ENCODE assay signal across 8 cellular contexts in the genomic region with DNA sequence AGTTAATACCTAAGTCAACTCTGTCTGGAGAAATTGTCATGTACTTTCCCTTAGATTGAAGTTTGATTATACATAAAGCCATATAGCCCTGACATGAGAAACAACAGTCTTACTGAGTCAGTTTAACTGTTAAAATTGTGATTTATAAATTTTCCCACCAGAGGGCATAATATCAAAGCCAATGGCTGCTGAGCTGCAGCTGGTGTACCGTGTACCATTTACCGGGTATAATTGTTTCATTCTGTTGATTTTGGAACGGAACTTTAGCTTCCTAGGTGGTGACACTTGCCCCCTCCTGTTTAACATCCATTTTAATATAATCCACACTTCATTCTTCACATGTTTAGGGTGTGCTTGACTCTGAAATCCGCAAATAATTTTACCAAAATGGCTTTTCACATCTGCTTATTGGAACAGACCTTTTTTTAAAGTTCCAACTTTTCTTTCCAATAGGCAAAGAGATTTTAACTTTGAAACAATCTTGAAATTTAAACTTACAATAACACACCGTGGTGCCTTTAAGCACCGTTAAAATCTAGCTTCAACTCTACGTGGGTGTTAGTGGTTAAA.
DNase-seq lines count a peak whose midpoint lies in the region; ATAC-seq, FAIRE-seq and TF ChIP-seq lines count a peak whose summit lies in the region.

No MANE protein-coding gene starts in this region.

- no peaks in the 10 kb centered on the region for H3K36me3 ChIP-seq in K562 (ENCODE audit: control insufficient read depth, insufficient read depth, low read length)
- H3K36me3 ChIP-seq in stomach smooth muscle (ENCODE audit: control insufficient read depth in 2 of 2, insufficient read depth in 2 of 2, low read length in 2 of 2), result no peaks in the 10 kb centered on the region

- TF ChIP-seq CTCF in Calu3 (IDR thresholded peaks at IDR 0.05; ENCODE audit: unreplicated experiment), result peak; percentile 42
- TF ChIP-seq CTCF in K562 (IDR thresholded peaks at IDR 0.05 in 2 of 3, conservative IDR thresholded peaks at IDR 0.05 in 1 of 3; ENCODE audit: insufficient read depth in 2 of 3, low read depth in 1 of 3, low read length in 3 of 3), result peak; percentile 44 to 58 (median 45); a peak in 5 of 6 replicates

- POLR2A ChIA-PET in K562 (lab: Yijun Ruan, JAX), result no interaction called here

- H3K9me1 ChIP-seq in K562 (ENCODE audit: control insufficient read depth, insufficient read depth, low read length), result no peaks in the 10 kb centered on the region

- TF ChIP-seq RAD21 in K562 (CRISPR knock-in tag; conservative IDR thresholded peaks at IDR 0.05 in 1 of 2, IDR thresholded peaks at IDR 0.05 in 1 of 2), result peak; percentile 60 to 73

- intact Hi-C loops in Calu3 (cut with micrococcal nuclease; ENCODE audit: unreplicated experiment) (loop anchor here (1.0 to 10.0 kb wide), 3 partner anchors 57 to 176 kb away; no protein-coding TSS in a partner anchor), K562 (cut with micrococcal nuclease) (loop anchor here (5.0 kb wide), 1 partner anchor 177 kb away; no protein-coding TSS in a partner anchor)

- H3K4me3 ChIP-seq in K562 (no peak overlapping the region), stomach smooth muscle (ENCODE audit: low read length in 2 of 2) (peak overlapping the region; percentile 9 to 44)

- H3K9me3 Mint-ChIP-seq in Calu3 (ENCODE audit: low read depth, unreplicated experiment), result no peaks in the 10 kb centered on the region

- no peak overlapping the region for H3K4me3 Mint-ChIP-seq in Calu3 (ENCODE audit: low read depth, unreplicated experiment)

- no TSS peak for BruUV-seq in Calu3 (replicated peaks; lab: Mats Ljungman, UMichigan)
- no TSS peak for BruUV-seq in K562 (replicated peaks; lab: Mats Ljungman, UMichigan)

- CTCF ChIA-PET in Calu3 (lab: Charles Lee), result interaction anchor here (0.6 to 0.8 kb wide), 3 partner anchors 177 to 864 kb away, joined by 3 read pairs; no protein-coding TSS in a partner anchor
- CTCF ChIA-PET in K562 (lab: Yijun Ruan, JAX; ENCODE audit: low intra/inter-chr PET ratio), result interaction anchor here (0.7 kb wide), 1 partner anchor 12 kb away, joined by 3 read pairs; no protein-coding TSS in a partner anchor

- H3K36me3 Mint-ChIP-seq in Calu3 (ENCODE audit: insufficient read depth, unreplicated experiment), result no peaks in the 10 kb centered on the region

- peak; percentile 79 for FAIRE-seq in K562 (lab: Jason Lieb, UNC)

- DNase-seq in Calu3, result no peak
- peak; percentile 35 for DNase-seq in NCI-H446 treated with DMSO at 0.1 percent for 48 hours (lab: John Stamatoyannopoulos, UW)
- DNase-seq in K562 (ENCODE audit: extremely low read depth in 1 of 4, low spot score in 3 of 4), result peak; percentile 31 to 59 (median 46)
- DNase-seq in inferior parietal cortex (ENCODE audit: extremely low spot score), result peak; percentile 84
- DNase-seq in HK-2 (ENCODE audit: unreplicated experiment), result no peak

- H3K9me3 ChIP-seq in K562 (replicated peaks; ENCODE audit: control insufficient read depth, insufficient read depth, low read depth, low read length), result no peaks in the 10 kb centered on the region
- H3K9me3 ChIP-seq in stomach smooth muscle (ENCODE audit: control insufficient read depth in 2 of 2, low read length in 2 of 2), result no peaks in the 10 kb centered on the region

- TF ChIP-seq POLR2A in K562 (conservative IDR thresholded peaks at IDR 0.05), result no peak

- H3K4me2 ChIP-seq in K562 (ENCODE audit: insufficient read depth, low read length), result no peak overlapping the region

- H3K9ac ChIP-seq in K562 (ENCODE audit: insufficient read depth in 1 of 2, low read depth in 2 of 2, low read length in 2 of 2) (no peak overlapping the region), stomach smooth muscle (ENCODE audit: low read length in 2 of 2) (no peak overlapping the region)

- 2% methylated on average over 7 of the region's 7 CpGs for WGBS in K562 (ENCODE audit: insufficient coverage, low coverage, missing lambda C conversion rate)

- ATAC-seq in GM19025 (IDR thresholded peaks at IDR 0.05; ENCODE audit: low read depth, unreplicated experiment), result peak; percentile 83
- peak; percentile 76 for ATAC-seq in HG03139 (IDR thresholded peaks at IDR 0.05; ENCODE audit: unreplicated experiment)
- peak; percentile 89 for ATAC-seq in K562

- no peaks in the 10 kb centered on the region for H4K20me1 ChIP-seq in K562 (replicated peaks; ENCODE audit: control insufficient read depth, insufficient read depth, low read length)

- TF ChIP-seq EP300 in K562 (IDR thresholded peaks at IDR 0.05; ENCODE audit: low read length), result no peak

- no peak overlapping the region for H3K27ac ChIP-seq in K562 (ENCODE audit: extremely low read depth, low read depth, low read length)
- no peak overlapping the region for H3K27ac ChIP-seq in stomach smooth muscle (ENCODE audit: low read length)

- in situ Hi-C loops in K562 (cut with MboI), result no loop called here

- H3K27me3 Mint-ChIP-seq in Calu3 (ENCODE audit: unreplicated experiment), result no peaks in the 10 kb centered on the region

- H3K4me1 Mint-ChIP-seq in Calu3 (ENCODE audit: low read depth, unreplicated experiment), result no peaks in the 10 kb centered on the region

- no peaks in the 10 kb centered on the region for H3K79me2 ChIP-seq in K562 (ENCODE audit: control insufficient read depth, insufficient read depth, low read length)

- H2AFZ ChIP-seq in K562 (ENCODE audit: low read depth, low read length), result peak overlapping the region; percentile 56

- no peak overlapping the region for H3K27ac Mint-ChIP-seq in Calu3 (ENCODE audit: unreplicated experiment)

- no peaks in the 10 kb centered on the region for H3K4me1 ChIP-seq in K562 (replicated peaks in 1 of 2; ENCODE audit: control insufficient read depth in 2 of 2, insufficient read depth in 2 of 2, low read length in 2 of 2)
- H3K4me1 ChIP-seq in stomach smooth muscle (ENCODE audit: control insufficient read depth, insufficient read depth, low read length), result no peaks in the 10 kb centered on the region

- no peaks in the 10 kb centered on the region for H3K27me3 ChIP-seq in K562 (ENCODE audit: control insufficient read depth in 2 of 2, insufficient read depth in 2 of 2, low read length in 2 of 2)
- no peaks in the 10 kb centered on the region for H3K27me3 ChIP-seq in stomach smooth muscle (ENCODE audit: control insufficient read depth in 1 of 2, insufficient read depth in 2 of 2, low read length in 2 of 2)

TF ChIP-seq in K562, 482 proteins besides CTCF, POLR2A, EP300 and RAD21:
- TF ChIP-seq, protein P1, sequence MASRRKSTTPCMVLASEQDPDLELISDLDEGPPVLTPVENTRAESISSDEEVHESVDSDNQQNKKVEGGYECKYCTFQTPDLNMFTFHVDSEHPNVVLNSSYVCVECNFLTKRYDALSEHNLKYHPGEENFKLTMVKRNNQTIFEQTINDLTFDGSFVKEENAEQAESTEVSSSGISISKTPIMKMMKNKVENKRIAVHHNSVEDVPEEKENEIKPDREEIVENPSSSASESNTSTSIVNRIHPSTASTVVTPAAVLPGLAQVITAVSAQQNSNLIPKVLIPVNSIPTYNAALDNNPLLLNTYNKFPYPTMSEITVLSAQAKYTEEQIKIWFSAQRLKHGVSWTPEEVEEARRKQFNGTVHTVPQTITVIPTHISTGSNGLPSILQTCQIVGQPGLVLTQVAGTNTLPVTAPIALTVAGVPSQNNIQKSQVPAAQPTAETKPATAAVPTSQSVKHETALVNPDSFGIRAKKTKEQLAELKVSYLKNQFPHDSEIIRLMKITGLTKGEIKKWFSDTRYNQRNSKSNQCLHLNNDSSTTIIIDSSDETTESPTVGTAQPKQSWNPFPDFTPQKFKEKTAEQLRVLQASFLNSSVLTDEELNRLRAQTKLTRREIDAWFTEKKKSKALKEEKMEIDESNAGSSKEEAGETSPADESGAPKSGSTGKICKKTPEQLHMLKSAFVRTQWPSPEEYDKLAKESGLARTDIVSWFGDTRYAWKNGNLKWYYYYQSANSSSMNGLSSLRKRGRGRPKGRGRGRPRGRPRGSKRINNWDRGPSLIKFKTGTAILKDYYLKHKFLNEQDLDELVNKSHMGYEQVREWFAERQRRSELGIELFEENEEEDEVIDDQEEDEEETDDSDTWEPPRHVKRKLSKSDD (conservative IDR thresholded peaks at IDR 0.05; ENCODE audit: low read length), result no peak
- TF ChIP-seq HNRNPH1 (optimal IDR thresholded peaks at IDR 0.05; ENCODE audit: low read depth, low read length) (no peak), NBN (IDR thresholded peaks at IDR 0.05; ENCODE audit: low read depth) (no peak), TBL1XR1 (IDR thresholded peaks at IDR 0.05; ENCODE audit: low read length in 2 of 2) (no peak), SMC3 (conservative IDR thresholded peaks at IDR 0.05; ENCODE audit: insufficient read depth, low read depth, low read length) (peak; percentile 53; the same call in 1 of the 2 replicates), ZC3H11A (IDR thresholded peaks at IDR 0.05; ENCODE audit: low read depth, low read length) (no peak), ZNF280A (IDR thresholded peaks at IDR 0.05; ENCODE audit: low read depth, partially characterized antibody) (no peak), KAT7 (CRISPR knock-in tag; IDR thresholded peaks at IDR 0.05; ENCODE audit: borderline replicate concordance) (no peak), DACH1 (IDR thresholded peaks at IDR 0.05; ENCODE audit: partially characterized antibody) (no peak), IRF9 (tag; IDR thresholded peaks at IDR 0.05) (no peak), ZNF197 (CRISPR knock-in tag; IDR thresholded peaks at IDR 0.05; ENCODE audit: low read depth) (no peak), STAG1 (CRISPR knock-in tag; IDR thresholded peaks at IDR 0.05; ENCODE audit: borderline replicate concordance) (peak; percentile 34; the same call in 1 of the 2 replicates), ZSCAN32 (CRISPR knock-in tag; IDR thresholded peaks at IDR 0.05) (no peak)

Comparison
In these comparisons a context has a peak if more than half of its experiments do, and no peak if none do; other contexts are left out.
1. DNase-seq: peak in NCI-H446 treated with DMSO at 0.1 percent for 48 hours (single experiment), K562 (4 of 4) and inferior parietal cortex (single experiment); none in Calu3 (single experiment) and HK-2 (single experiment).
2. Peak in every context shown above with its lines, with median percentiles within 50 percentile points of each other: ATAC-seq.